Comparison of ENCODE assay signal across 8 cellular contexts in the genomic region with DNA sequence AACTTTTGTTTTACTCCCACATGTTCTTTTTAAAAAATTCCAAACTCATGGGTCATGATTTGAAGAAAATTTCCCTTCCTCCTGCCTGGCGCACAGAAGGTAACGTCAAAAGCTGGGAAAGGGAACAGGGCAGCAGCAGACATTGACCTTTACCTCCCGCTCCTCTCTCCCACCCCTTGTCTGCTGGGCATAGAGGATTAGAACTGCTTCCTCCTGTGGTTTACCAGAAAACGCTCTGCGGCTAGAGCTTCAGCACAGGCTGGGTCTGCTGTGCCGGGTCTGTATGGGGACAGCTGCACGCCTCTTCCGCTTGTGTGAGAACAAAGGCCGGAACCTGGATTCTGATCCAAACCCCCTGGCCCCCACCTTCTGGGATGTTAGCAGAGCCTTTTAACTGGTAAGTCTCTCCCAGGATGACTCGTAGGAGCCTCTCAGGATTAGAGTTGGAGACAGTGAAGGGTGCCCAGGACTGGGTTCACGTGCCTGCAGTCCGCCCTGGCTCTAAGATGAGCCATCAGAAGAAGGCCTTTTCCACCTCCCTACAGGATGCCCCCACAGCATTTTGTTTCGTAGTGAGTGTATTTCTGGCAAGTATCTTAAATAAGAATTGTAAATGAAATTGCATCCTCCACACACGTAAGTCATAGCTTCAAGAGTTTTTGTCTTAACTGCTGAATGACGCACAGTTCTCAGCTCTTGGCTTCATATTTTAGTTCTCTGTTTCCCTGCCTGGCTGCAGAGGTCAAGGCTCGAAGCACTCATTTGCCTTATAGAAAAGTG. TPM values are rescaled to one million over a fixed set of nuclear protein-coding genes. Genes with fewer than 3 reads are reported as not detected.
DNase-seq lines count a peak whose midpoint lies in the region; ATAC-seq and TF ChIP-seq lines count a peak whose summit lies in the region.

No MANE protein-coding gene starts in this region.

- no peak overlapping the region for H3K4me3 ChIP-seq in OCI-LY7 (ENCODE audit: low read depth, low read length, poor library complexity, severe bottlenecking)

- peaks cover 20% of the 10 kb centered on the region for H3K4me1 ChIP-seq in OCI-LY7 (ENCODE audit: insufficient read depth, low read length, poor library complexity, severe bottlenecking)

- DNase-seq in GM19238 (ENCODE audit: insufficient read length, low spot score) (peak; percentile 67), OCI-LY7 (ENCODE audit: low spot score) (peak; percentile 69), kidney tubule cell (ENCODE audit: low spot score) (peak; percentile 67), RWPE1 (ENCODE audit: low spot score) (no peak)
- DNase-seq in activated naive CD8-positive, alpha-beta T cell treated with anti-CD3 and anti-CD28 coated beads, Interleukin-2, amount 50 U/mL, for 24 hours = peak; percentile 62
- DNase-seq in stimulated activated CD4-positive, alpha-beta T cell treated with anti-CD3 and anti-CD28 coated beads, Interleukin-4, amount 100 ng/mL, for 4 hours = peak; percentile 19 to 28

- no peaks in the 10 kb centered on the region for H3K27me3 Mint-ChIP-seq in activated naive CD8-positive, alpha-beta T cell treated with anti-CD3 and anti-CD28 coated beads, Interleukin-2, amount 50 U/mL, for 24 hours

- POLR2A ChIA-PET in OCI-LY7 (lab: Charles Lee) (no interaction called here), RWPE1 (lab: Yijun Ruan, JAX; ENCODE audit: low non-redundant PET) (no interaction called here)

- no TSS peak for BruUV-seq in OCI-LY7 (replicated peaks; lab: Mats Ljungman, UMichigan)

- no peaks in the 10 kb centered on the region for H3K9me3 ChIP-seq in OCI-LY7 (ENCODE audit: low read length)

- peak; percentile 90 for ATAC-seq in activated naive CD8-positive, alpha-beta T cell treated with anti-CD3 and anti-CD28 coated beads, Interleukin-2, amount 50 U/mL, for 24 hours
- ATAC-seq in GM18519 (IDR thresholded peaks at IDR 0.05; ENCODE audit: low FRiP score, unreplicated experiment) = no peak
- ATAC-seq in HG03442 (IDR thresholded peaks at IDR 0.05; ENCODE audit: unreplicated experiment) = no peak

- peak overlapping the region; percentile 58 for H3K4me2 ChIP-seq in OCI-LY7 (ENCODE audit: low read length)

- no peaks in the 10 kb centered on the region for H3K36me3 ChIP-seq in OCI-LY7 (ENCODE audit: insufficient read depth, low read length)

- H3K9me2 ChIP-seq in OCI-LY7 (ENCODE audit: insufficient read depth, low read length) = no peaks in the 10 kb centered on the region

- no peaks in the 10 kb centered on the region for H3K9me3 Mint-ChIP-seq in activated naive CD8-positive, alpha-beta T cell treated with anti-CD3 and anti-CD28 coated beads, Interleukin-2, amount 50 U/mL, for 24 hours

- CTCF ChIA-PET in OCI-LY7 (lab: Charles Lee; ENCODE audit: unreplicated experiment) (no interaction called here), RWPE1 (lab: Yijun Ruan, JAX) (no interaction called here)

- H3K27ac ChIP-seq in OCI-LY7 (ENCODE audit: low read depth, low read length, poor library complexity, severe bottlenecking) = peak overlapping the region; percentile 32
- H3K27ac ChIP-seq in RWPE1 = no peak overlapping the region

- no peak for TF ChIP-seq CTCF in OCI-LY7 (conservative IDR thresholded peaks at IDR 0.05; ENCODE audit: low read length)
- TF ChIP-seq CTCF in RWPE1 (conservative IDR thresholded peaks at IDR 0.05; ENCODE audit: low read depth) = no peak

- peaks cover 7% of the 10 kb centered on the region for H3K36me3 Mint-ChIP-seq in activated naive CD8-positive, alpha-beta T cell treated with anti-CD3 and anti-CD28 coated beads, Interleukin-2, amount 50 U/mL, for 24 hours (ENCODE audit: low read depth)

- peak overlapping the region; percentile 62 for H3K27ac Mint-ChIP-seq in activated naive CD8-positive, alpha-beta T cell treated with anti-CD3 and anti-CD28 coated beads, Interleukin-2, amount 50 U/mL, for 24 hours

- intact Hi-C loops in OCI-LY7 (cut with micrococcal nuclease; ENCODE audit: unreplicated experiment) = no loop called here

- peaks cover 59% of the 10 kb centered on the region for H3K4me1 Mint-ChIP-seq in activated naive CD8-positive, alpha-beta T cell treated with anti-CD3 and anti-CD28 coated beads, Interleukin-2, amount 50 U/mL, for 24 hours

- H3K79me2 ChIP-seq in OCI-LY7 (ENCODE audit: insufficient read depth, low read depth, low read length) = peaks cover 8% of the 10 kb centered on the region; the same call in 1 of the 2 replicates

- H3K4me3 Mint-ChIP-seq in activated naive CD8-positive, alpha-beta T cell treated with anti-CD3 and anti-CD28 coated beads, Interleukin-2, amount 50 U/mL, for 24 hours = peak overlapping the region; percentile 50

- H2AFZ ChIP-seq in OCI-LY7 (ENCODE audit: low read length) = no peak overlapping the region

- H4K20me1 ChIP-seq in OCI-LY7 (ENCODE audit: insufficient read depth, low read length) = no peaks in the 10 kb centered on the region

RNA-seq across cellular contexts. Expression of gene H6PD, which starts 5.2 kb away (rescaled TPM):
- 8.2 and 8.5 TPM in 2 replicates for total RNA-seq in OCI-LY7 (2014; rRNA removed; shearing (Covaris generic))
- total RNA-seq in OCI-LY7 (2022) = 22.1 TPM in 2 replicates

RNA-seq across cellular contexts. Expression of gene SPSB1, which starts 52.9 kb away (rescaled TPM):
- 14.0 and 17.9 TPM in 2 replicates for total RNA-seq in OCI-LY7 (2014; rRNA removed; shearing (Covaris generic))
- 1.1 and 1.2 TPM in 2 replicates for total RNA-seq in OCI-LY7 (2022)
